ENCODE assay signal across 16 cellular contexts in genomic region chr17:43820759-43821158, GRCh38. TPM values are rescaled to one million over a fixed set of nuclear protein-coding genes. Genes with fewer than 3 reads are reported as not detected.
A peak's percentile ranks its signal among the peaks of the same experiment; 100 is the strongest.
DNase-seq lines count a peak whose midpoint lies in the region; ATAC-seq and TF ChIP-seq lines count a peak whose summit lies in the region.
"Had no signal": no experiment of that assay in that cellular context is flagged by ENCODE, and none has a peak within 500 bp of the region (broad histone marks: within the 10 kb centered on the region; RNA-seq: fewer than 3 reads in every experiment).

No MANE protein-coding gene starts in this region.

- 93 to 94% methylated on average over 8 to 14 of the region's 14 CpGs for WGBS in upper lobe of left lung, 2 donors

- TF ChIP-seq EP300 in upper lobe of left lung (IDR thresholded peaks at IDR 0.05), result no peak

- intact Hi-C loops in activated CD4-positive, alpha-beta memory T cell treated with anti-CD3 and anti-CD28 coated beads for 36 hours (cut with micrococcal nuclease), result no loop called here

- H3K27me3 ChIP-seq in upper lobe of left lung, result no peaks in the 10 kb centered on the region
- H3K27me3 ChIP-seq: BLaER1 had no signal

- peak; percentile 5 to 8 for ATAC-seq in upper lobe of left lung (ENCODE audit: low FRiP score in 2 of 2)
- ATAC-seq: HepG2 had no signal

- no peaks in the 10 kb centered on the region for H3K9me3 Mint-ChIP-seq in activated CD4-positive, alpha-beta memory T cell treated with anti-CD3 and anti-CD28 coated beads for 36 hours
- H3K9me3 Mint-ChIP-seq: CD14-positive monocyte; CD4-positive, alpha-beta memory T cell had no signal

- no peak for TF ChIP-seq POLR2A in upper lobe of left lung (IDR thresholded peaks at IDR 0.05)

- no peak overlapping the region for H3K27ac Mint-ChIP-seq in activated CD4-positive, alpha-beta memory T cell treated with anti-CD3 and anti-CD28 coated beads for 36 hours
- H3K27ac Mint-ChIP-seq: CD4-positive, alpha-beta memory T cell had no signal

- DNase-seq in activated effector memory CD4-positive, alpha-beta T cell treated with anti-CD3 and anti-CD28 coated beads, Interleukin-2, amount 50 U/mL, for 16 hours, result peak; percentile 36
- DNase-seq in activated effector memory CD4-positive, alpha-beta T cell treated with Interleukin-2 at 50 U/mL for 16 hours, result no peak
- DNase-seq in coronary artery (ENCODE audit: low spot score) (peak; percentile 61), mesenteric fat pad (ENCODE audit: low spot score) (peak; percentile 88), upper lobe of left lung (peak in 1 of 2 donors; percentile 68), NCI-H1105 treated with DMSO at 0.1 percent for 48 hours (lab: John Stamatoyannopoulos, UW) (no peak)
- DNase-seq in activated CD4-positive, alpha-beta memory T cell treated with anti-CD3 and anti-CD28 coated beads for 36 hours, result no peak
- DNase-seq: 8988T; CD4-positive, alpha-beta memory T cell; GM23248 had no signal

- H3K4me3 ChIP-seq in coronary artery, result no peak overlapping the region
- H3K4me3 ChIP-seq in upper lobe of left lung, result no peak overlapping the region
- H3K4me3 ChIP-seq: BLaER1, GM23248, HAP-1 had no signal

- no peaks in the 10 kb centered on the region for H3K27me3 Mint-ChIP-seq in activated CD4-positive, alpha-beta memory T cell treated with anti-CD3 and anti-CD28 coated beads for 36 hours
- H3K27me3 Mint-ChIP-seq: CD4-positive, alpha-beta memory T cell had no signal

- CTCF ChIA-PET in activated CD4-positive, alpha-beta memory T cell treated with anti-CD3 and anti-CD28 coated beads for 36 hours (lab: Charles Lee), result interaction anchor here (4.2 kb wide), 1 partner anchor 26 kb away, joined by 15 read pairs; the partner anchor contains the start of gene CD300LG

- H3K36me3 Mint-ChIP-seq in activated CD4-positive, alpha-beta memory T cell treated with anti-CD3 and anti-CD28 coated beads for 36 hours, result no peaks in the 10 kb centered on the region
- H3K36me3 Mint-ChIP-seq: CD4-positive, alpha-beta memory T cell had no signal

- H3K4me1 Mint-ChIP-seq in activated CD4-positive, alpha-beta memory T cell treated with anti-CD3 and anti-CD28 coated beads for 36 hours (ENCODE audit: low read depth), result no peaks in the 10 kb centered on the region
- H3K4me1 Mint-ChIP-seq: CD4-positive, alpha-beta memory T cell had no signal

- H3K4me1 ChIP-seq in upper lobe of left lung, result peaks cover 20 to 23% (median 21%) of the 10 kb centered on the region in 4 donors
- H3K4me1 ChIP-seq: BLaER1, HAP-1 had no signal

- H3K27ac ChIP-seq in coronary artery, result no peak overlapping the region
- H3K27ac ChIP-seq in upper lobe of left lung, result no peak overlapping the region
- H3K27ac ChIP-seq: BLaER1, GM23248 had no signal

- H3K9me3 ChIP-seq in upper lobe of left lung, result no peaks in the 10 kb centered on the region
- H3K9me3 ChIP-seq: BLaER1, HAP-1 had no signal

- peaks cover 4 to 65% (median 22%) of the 10 kb centered on the region in 4 donors for H3K36me3 ChIP-seq in upper lobe of left lung

- H3K4me3 Mint-ChIP-seq in activated CD4-positive, alpha-beta memory T cell treated with anti-CD3 and anti-CD28 coated beads for 36 hours, result no peak overlapping the region
- H3K4me3 Mint-ChIP-seq: CD14-positive monocyte; CD4-positive, alpha-beta memory T cell had no signal

- no peak for TF ChIP-seq CTCF in coronary artery (IDR thresholded peaks at IDR 0.05)
- TF ChIP-seq CTCF in upper lobe of left lung (IDR thresholded peaks at IDR 0.05), result no peak

- POLR2A ChIA-PET in activated CD4-positive, alpha-beta memory T cell treated with anti-CD3 and anti-CD28 coated beads for 36 hours (lab: Charles Lee), result no interaction called here

RNA-seq across cellular contexts. Expression of gene MPP3, which starts 12.2 kb away (rescaled TPM):
- total RNA-seq in mesenteric fat pad (22.3 TPM), upper lobe of left lung (100 to 1,000 TPM in 1 of 6 donors, 10 to 100 TPM in 5; 16.2 to 142 (median 38.5) TPM)
- total RNA-seq in activated CD4-positive, alpha-beta memory T cell treated with anti-CD3 and anti-CD28 coated beads for 36 hours, result under 1 TPM; 0.41 to 0.62 TPM

RNA-seq across cellular contexts. Expression of gene CD300LG, which starts 26.2 kb away (rescaled TPM):
- total RNA-seq in mesenteric fat pad (121 TPM), upper lobe of left lung (10 to 100 TPM in 2 of 6 donors, 1 to 10 TPM in 3, under 1 TPM in 1; 0.71 to 65.9 (median 7.8) TPM)
- total RNA-seq in activated CD4-positive, alpha-beta memory T cell treated with anti-CD3 and anti-CD28 coated beads for 36 hours, result not detected
- total RNA-seq: A673; CD4-positive, alpha-beta memory T cell; GM23248; H4; HepG2 had no signal

RNA-seq across cellular contexts. Expression of gene CFAP97D1, which starts 40.5 kb away (rescaled TPM):
- not detected for total RNA-seq in mesenteric fat pad
- total RNA-seq in upper lobe of left lung, result under 1 TPM in 1 of 6 donors, not detected in 5; 0.17 TPM
- not detected for total RNA-seq in activated CD4-positive, alpha-beta memory T cell treated with anti-CD3 and anti-CD28 coated beads for 36 hours
- total RNA-seq: A673; CD4-positive, alpha-beta memory T cell; GM23248; H4 had no signal

RNA-seq across cellular contexts. Expression of gene DUSP3, which starts 42.0 kb away (rescaled TPM):
- 103 TPM for total RNA-seq in mesenteric fat pad
- 100 to 1,000 TPM in 3 of 6 donors, 10 to 100 TPM in 3; 58.7 to 122 (median 101) TPM for total RNA-seq in upper lobe of left lung
- total RNA-seq in activated CD4-positive, alpha-beta memory T cell treated with anti-CD3 and anti-CD28 coated beads for 36 hours, result 10 to 100 TPM; 13.8 to 14.8 TPM

Comparison
In these comparisons a context has a peak if more than half of its experiments do, and no peak if none do; other contexts are left out.
1. DNase-seq: peak in activated effector memory CD4-positive, alpha-beta T cell treated with anti-CD3 and anti-CD28 coated beads, Interleukin-2, amount 50 U/mL, for 16 hours (single experiment), coronary artery (single experiment) and mesenteric fat pad (single experiment); none in activated effector memory CD4-positive, alpha-beta T cell treated with Interleukin-2 at 50 U/mL for 16 hours (single experiment), activated CD4-positive, alpha-beta memory T cell treated with anti-CD3 and anti-CD28 coated beads for 36 hours (single experiment) and NCI-H1105 treated with DMSO at 0.1 percent for 48 hours (single experiment).
2. RNA of gene MPP3, which starts 12.2 kb away (total RNA-seq): 16.2 to 142 TPM in upper lobe of left lung and 22.3 TPM in mesenteric fat pad (single experiment); 0.41 to 0.62 TPM in activated CD4-positive, alpha-beta memory T cell treated with anti-CD3 and anti-CD28 coated beads for 36 hours; every median in the first group is over 10 times any median in the second.